ENCODE assay signal across 8 cellular contexts in the genomic region with DNA sequence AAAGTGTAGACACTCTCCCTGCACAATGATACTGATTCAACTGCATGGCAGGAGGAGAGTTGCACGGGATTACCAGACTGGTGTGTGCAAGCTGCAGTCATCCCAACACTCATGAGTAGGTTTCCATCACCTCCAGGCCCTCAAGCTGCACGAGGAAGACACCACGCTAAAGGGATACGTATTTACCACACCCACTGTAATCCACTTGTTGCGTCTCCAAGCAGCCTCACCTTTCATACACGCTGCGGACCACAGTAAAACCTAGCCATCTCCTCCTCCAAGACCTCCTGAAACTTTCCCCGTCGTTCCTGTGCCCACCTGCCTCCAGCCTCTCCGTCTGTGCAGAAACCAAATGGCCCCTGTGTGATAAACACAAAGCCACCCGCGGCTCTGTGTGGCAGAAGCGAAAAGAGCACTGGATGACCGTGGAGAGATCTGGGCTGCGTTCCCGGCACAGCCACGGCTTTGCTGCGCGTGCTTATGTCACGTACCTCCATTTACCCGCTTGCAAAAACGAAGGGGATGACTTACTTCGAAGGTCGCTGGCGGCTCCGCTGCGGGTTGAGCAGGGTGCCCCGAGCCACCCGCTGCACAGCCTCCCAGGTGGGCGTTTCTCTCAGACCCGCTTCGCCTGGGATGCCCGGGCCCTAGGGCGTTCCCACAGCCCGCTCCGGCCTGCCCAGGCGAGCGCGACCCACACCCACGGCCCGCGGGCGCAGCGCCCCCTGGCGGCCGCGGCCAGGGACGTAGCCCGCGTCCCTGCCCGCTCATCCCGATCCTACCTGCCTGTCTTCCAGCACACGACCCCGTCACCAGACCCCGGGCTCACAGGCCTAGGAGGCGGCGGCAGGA. TPM values are rescaled to one million over a fixed set of nuclear protein-coding genes. Genes with fewer than 3 reads are reported as not detected.
A peak's percentile ranks its signal among the peaks of the same experiment; 100 is the strongest.
DNase-seq lines count a peak whose midpoint lies in the region; FAIRE-seq and TF ChIP-seq lines count a peak whose summit lies in the region.

No MANE protein-coding gene starts in this region.

- TF ChIP-seq CTCF in brain (conservative IDR thresholded peaks at IDR 0.05) = peak; percentile 92 to 98

- FAIRE-seq in small intestine (lab: Jason Lieb, UNC) = no peak

- peaks cover 15% of the 10 kb centered on the region; the same call in 1 of the 2 replicates for H3K4me1 ChIP-seq in iPS-20b (ENCODE audit: insufficient read depth, low read length)
- no peaks in the 10 kb centered on the region for H3K4me1 ChIP-seq in small intestine (ENCODE audit: control insufficient read depth in 2 of 2, insufficient read depth in 1 of 2, low read depth in 1 of 2, low read length in 1 of 2)

- WGBS in small intestine, 3 donors = 11 to 28% (median 13%) methylated on average over 39 to 57 of the region's 57 CpGs

- H3K27ac ChIP-seq in iPS-20b (ENCODE audit: low read length) (no peak overlapping the region), small intestine (ENCODE audit: low read depth in 1 of 2, low read length in 1 of 2) (peak overlapping the region in 1 of 2 donors; percentile 43)

- H3K9me3 ChIP-seq in iPS-20b (ENCODE audit: insufficient read depth, low read depth, low read length) = no peaks in the 10 kb centered on the region
- no peaks in the 10 kb centered on the region for H3K9me3 ChIP-seq in small intestine (ENCODE audit: control insufficient read depth, low read depth)

- H3K27me3 Mint-ChIP-seq in brain = peaks cover 30% of the 10 kb centered on the region

- peaks cover 44% of the 10 kb centered on the region for H3K4me1 Mint-ChIP-seq in brain

- H3K27me3 ChIP-seq in iPS-20b (ENCODE audit: insufficient read depth, low read length) = no peaks in the 10 kb centered on the region
- H3K27me3 ChIP-seq in small intestine (ENCODE audit: control insufficient read depth in 2 of 2, insufficient read depth in 2 of 2, low read length in 2 of 2) = no peaks in the 10 kb centered on the region

- H3K4me3 ChIP-seq in iPS-20b (ENCODE audit: low read length) (peak overlapping the region; percentile 98), small intestine (ENCODE audit: low read depth in 1 of 2, low read length in 2 of 2) (peak overlapping the region; percentile 59 to 65)

- peak overlapping the region; percentile 96 for H3K9ac ChIP-seq in iPS-20b (ENCODE audit: low read depth, low read length)

- no peaks in the 10 kb centered on the region for H3K9me3 Mint-ChIP-seq in brain

- H3K36me3 ChIP-seq in iPS-20b (ENCODE audit: insufficient read depth, low read depth, low read length) (peaks cover 18% of the 10 kb centered on the region), small intestine (ENCODE audit: control insufficient read depth in 2 of 2, insufficient read depth in 2 of 2, low read length in 2 of 2) (no peaks in the 10 kb centered on the region)

- DNase-seq in DMS 273 (lab: John Stamatoyannopoulos, UW; ENCODE audit: unreplicated experiment) = peak; percentile 89
- DNase-seq in DMS 273 treated with DMSO at 0.1 percent for 48 hours (lab: John Stamatoyannopoulos, UW) = no peak
- peak; percentile 53 for DNase-seq in HCEC 1CT
- DNase-seq in M059J (ENCODE audit: low read depth) = peak; percentile 56
- peak; percentile 76 for DNase-seq in SW480 (ENCODE audit: low spot score)
- peak; percentile 64 for DNase-seq in small intestine

- peak overlapping the region; percentile 98 to 100 (median 99) for H3K4me3 Mint-ChIP-seq in brain

- H3K36me3 Mint-ChIP-seq in brain = peaks cover 24% of the 10 kb centered on the region

- peak overlapping the region; percentile 97 to 99 (median 99) for H3K27ac Mint-ChIP-seq in brain

RNA-seq across cellular contexts. Expression of gene ABCC5, which starts 0.6 kb away (rescaled TPM):
- 6.7 and 11.6 TPM in 2 replicates for total RNA-seq in M059J (2014; rRNA removed; shearing (Covaris generic))
- polyA plus RNA-seq in brain (ENCODE audit: insufficient read depth, low read depth, low replicate concordance) = 20.1 TPM
- polyA plus RNA-seq in small intestine = 10 to 100 TPM in 2 of 3 donors, 1 to 10 TPM in 1; 9.2 to 64.6 (median 11.6) TPM

RNA-seq across cellular contexts. Expression of gene HTR3D, which starts 14.5 kb away (rescaled TPM):
- not detected in 2 replicates for total RNA-seq in M059J (2014; rRNA removed; shearing (Covaris generic))
- not detected for polyA plus RNA-seq in brain (ENCODE audit: insufficient read depth, low read depth, low replicate concordance)
- not detected for polyA plus RNA-seq in small intestine

RNA-seq across cellular contexts. Expression of gene HTR3C, which starts 35.8 kb away (rescaled TPM):
- 0.30 and 0.47 TPM in 2 replicates for total RNA-seq in M059J (2014; rRNA removed; shearing (Covaris generic))
- polyA plus RNA-seq in brain (ENCODE audit: insufficient read depth, low read depth, low replicate concordance) = not detected
- polyA plus RNA-seq in small intestine = under 1 TPM in 2 of 3 donors, not detected in 1; 0.10 to 0.81 TPM
